ENCODE assay signal across 22 cellular contexts in genomic region chr16:58462089-58462488, GRCh38. TPM values are rescaled to one million over a fixed set of nuclear protein-coding genes. Genes with fewer than 3 reads are reported as not detected.
DNase-seq lines count a peak whose midpoint lies in the region; ATAC-seq and TF ChIP-seq lines count a peak whose summit lies in the region.
"Had no signal": no experiment of that assay in that cellular context is flagged by ENCODE, and none has a peak within 500 bp of the region (broad histone marks: within the 10 kb centered on the region; RNA-seq: fewer than 3 reads in every experiment).

No MANE protein-coding gene starts in this region.

- H3K4me1 Mint-ChIP-seq in CD4-positive, alpha-beta T cell (ENCODE audit: low read depth): no peaks in the 10 kb centered on the region
- H3K4me1 Mint-ChIP-seq in IgD-negative memory B cell: peaks cover 0 to 6% (median 2%) of the 10 kb centered on the region in 3 donors
- H3K4me1 Mint-ChIP-seq in naive thymus-derived CD8-positive, alpha-beta T cell: peaks cover 6 to 12% (median 10%) of the 10 kb centered on the region in 4 donors

- peak overlapping the region; percentile 45 for H3K4me3 Mint-ChIP-seq in CD4-positive, alpha-beta T cell
- peak overlapping the region; percentile 45 to 86 (median 72) for H3K4me3 Mint-ChIP-seq in IgD-negative memory B cell
- H3K4me3 Mint-ChIP-seq in naive thymus-derived CD8-positive, alpha-beta T cell: peak overlapping the region; percentile 26 to 79 (median 59)
- H3K4me3 Mint-ChIP-seq: activated CD4-positive, alpha-beta memory T cell treated with anti-CD3 and anti-CD28 coated beads for 36 hours had no signal

- POLR2A ChIA-PET in CD4-positive, alpha-beta T cell (lab: Charles Lee): no interaction called here
- POLR2A ChIA-PET in naive thymus-derived CD8-positive, alpha-beta T cell (lab: Charles Lee): no interaction called here
- POLR2A ChIA-PET in GM10248 (lab: Yijun Ruan, JAX): no interaction called here

- intact Hi-C loops in CD4-positive, alpha-beta T cell (cut with DNase I, micrococcal nuclease): no loop called here

- peaks cover 56% of the 10 kb centered on the region for H3K27me3 Mint-ChIP-seq in CD4-positive, alpha-beta T cell
- H3K27me3 Mint-ChIP-seq in IgD-negative memory B cell: peaks cover 29% of the 10 kb centered on the region
- peaks cover 21 to 57% (median 47%) of the 10 kb centered on the region in 5 donors for H3K27me3 Mint-ChIP-seq in naive thymus-derived CD8-positive, alpha-beta T cell

- H3K9me3 Mint-ChIP-seq in CD4-positive, alpha-beta T cell: no peaks in the 10 kb centered on the region
- no peaks in the 10 kb centered on the region for H3K9me3 Mint-ChIP-seq in IgD-negative memory B cell
- no peaks in the 10 kb centered on the region for H3K9me3 Mint-ChIP-seq in naive thymus-derived CD8-positive, alpha-beta T cell
- H3K9me3 Mint-ChIP-seq: activated CD4-positive, alpha-beta memory T cell treated with anti-CD3 and anti-CD28 coated beads for 36 hours; CD4-positive, CD25-positive, alpha-beta regulatory T cell had no signal

- ATAC-seq in CD4-positive, alpha-beta T cell (ENCODE audit: poor library complexity): no peak
- no peak for ATAC-seq in naive thymus-derived CD8-positive, alpha-beta T cell
- ATAC-seq: pancreas had no signal

- H3K36me3 Mint-ChIP-seq in CD4-positive, alpha-beta T cell (ENCODE audit: low read depth): no peaks in the 10 kb centered on the region
- no peaks in the 10 kb centered on the region for H3K36me3 Mint-ChIP-seq in IgD-negative memory B cell
- H3K36me3 Mint-ChIP-seq in naive thymus-derived CD8-positive, alpha-beta T cell: peaks cover 0 to 3% (median 2%) of the 10 kb centered on the region in 3 donors
- H3K36me3 Mint-ChIP-seq: activated CD4-positive, alpha-beta memory T cell treated with anti-CD3 and anti-CD28 coated beads for 36 hours; CD4-positive, CD25-positive, alpha-beta regulatory T cell had no signal

- H3K9me3 ChIP-seq in CD4-positive, alpha-beta T cell (ENCODE audit: control insufficient read depth, low read length): no peaks in the 10 kb centered on the region
- H3K9me3 ChIP-seq: colonic mucosa, pancreas, Peyer's patch had no signal

- no peak overlapping the region for H3K27ac Mint-ChIP-seq in CD4-positive, alpha-beta T cell
- no peak overlapping the region for H3K27ac Mint-ChIP-seq in IgD-negative memory B cell
- no peak overlapping the region for H3K27ac Mint-ChIP-seq in naive thymus-derived CD8-positive, alpha-beta T cell
- H3K27ac Mint-ChIP-seq: activated CD4-positive, alpha-beta memory T cell treated with anti-CD3 and anti-CD28 coated beads for 36 hours had no signal

- CTCF ChIA-PET in CD4-positive, alpha-beta T cell (lab: Charles Lee): no interaction called here
- CTCF ChIA-PET in GM10248 (lab: Yijun Ruan, JAX): interaction anchor here (1.2 kb wide), 1 partner anchor 10 kb away, joined by 3 read pairs; no protein-coding TSS in a partner anchor

- H3K27me3 ChIP-seq in CD4-positive, alpha-beta T cell (ENCODE audit: control insufficient read depth, insufficient read depth, low read length): peaks cover 51% of the 10 kb centered on the region

- DNase-seq in CD4-positive, alpha-beta T cell: no peak
- DNase-seq in epithelial cell of prostate (ENCODE audit: low read depth, low spot score) (no peak), GM10248 (ENCODE audit: extremely low spot score) (no peak), MV-4-11 (lab: John Stamatoyannopoulos, UW) (no peak), DMS79 treated with DMSO at 0.1 percent for 48 hours (lab: John Stamatoyannopoulos, UW) (no peak)
- no peak for DNase-seq in naive thymus-derived CD8-positive, alpha-beta T cell
- DNase-seq in central memory CD4-positive, alpha-beta T cell: no peak
- DNase-seq: activated CD4-positive, alpha-beta memory T cell treated with anti-CD3 and anti-CD28 coated beads for 36 hours; activated naive CD4-positive, alpha-beta T cell treated with Interleukin-2 at 50 U/mL for 16 hours; activated T-cell treated with anti-CD3 and anti-CD28 coated beads for 4 hours; CD4-positive, CD25-positive, alpha-beta regulatory T cell; colonic mucosa; DND-41; NCI-H1105; NCI-H2081; NK-92 treated with Interleukin-12 subunit alpha and Interleukin-12 subunit beta, amount 100 ng/mL, for 24 hours; pancreas; Peyer's patch; stimulated activated CD4-positive, alpha-beta T cell treated with anti-CD3 and anti-CD28 coated beads, Interleukin-1b, Interleukin-23, amount 100 ng/mL, for 48 hours; stimulated activated naive CD4-positive, alpha-beta T cell treated with Interleukin-2 at 50 U/mL for 16 hours; WERI-Rb-1 had no signal

- TF ChIP-seq CTCF in CD4-positive, alpha-beta T cell (IDR thresholded peaks at IDR 0.05): no peak
- TF ChIP-seq CTCF in GM10248 (IDR thresholded peaks at IDR 0.05; ENCODE audit: control extremely low read depth, extremely low read depth, low read depth, missing control alignments): no peak

- H3K27ac ChIP-seq in CD4-positive, alpha-beta T cell (ENCODE audit: low read depth, low read length): no peak overlapping the region
- H3K27ac ChIP-seq in epithelial cell of prostate: peak overlapping the region; percentile 83
- H3K27ac ChIP-seq: colonic mucosa, pancreas, Peyer's patch, WERI-Rb-1 had no signal

RNA-seq across cellular contexts. Expression of gene NDRG4, which starts 37.9 kb away (rescaled TPM):
- total RNA-seq in CD4-positive, alpha-beta T cell: 1 to 10 TPM; 2.8 to 3.2 TPM
- 0.81 TPM for polyA plus RNA-seq in IgD-negative memory B cell
- 1 to 10 TPM; 1.5 to 1.6 TPM for total RNA-seq in naive thymus-derived CD8-positive, alpha-beta T cell
- polyA plus RNA-seq in naive thymus-derived CD8-positive, alpha-beta T cell: under 1 TPM in 2 of 3 donors, not detected in 1; 0.13 to 0.56 TPM

RNA-seq across cellular contexts. Expression of gene SETD6, which starts 53.2 kb away (rescaled TPM):
- total RNA-seq in CD4-positive, alpha-beta T cell: 10 to 100 TPM; 21.9 to 25.5 TPM
- polyA plus RNA-seq in IgD-negative memory B cell: 12.4 TPM
- total RNA-seq in naive thymus-derived CD8-positive, alpha-beta T cell: 10 to 100 TPM; 38.6 to 45.6 TPM
- polyA plus RNA-seq in naive thymus-derived CD8-positive, alpha-beta T cell: 10 to 100 TPM in 2 of 3 donors, 1 to 10 TPM in 1; 9.8 to 14.5 (median 11.6) TPM
